ENCODE assay signal across 13 cellular contexts in genomic region chr3:39501982-39502837, GRCh38. TPM values are rescaled to one million over a fixed set of nuclear protein-coding genes. Genes with fewer than 3 reads are reported as not detected.
A peak's percentile ranks its signal among the peaks of the same experiment; 100 is the strongest.
DNase-seq lines count a peak whose midpoint lies in the region; ATAC-seq and TF ChIP-seq lines count a peak whose summit lies in the region.
"Had no signal": no experiment of that assay in that cellular context is flagged by ENCODE, and none has a peak within 500 bp of the region (broad histone marks: within the 10 kb centered on the region; RNA-seq: fewer than 3 reads in every experiment).

No MANE protein-coding gene starts in this region.

- CTCF ChIA-PET in SK-N-SH (lab: Yijun Ruan, JAX), result interaction anchor here (0.6 to 6.7 kb wide), 4 partner anchors 39 to 99 kb away, joined by 3 to 145 read pairs (median 3); no protein-coding TSS in a partner anchor

- H3K27ac ChIP-seq in H9 (ENCODE audit: insufficient read length, low read depth, low read length), result no peak overlapping the region
- no peak overlapping the region for H3K27ac ChIP-seq in SK-N-SH (ENCODE audit: low read depth in 2 of 2, low read length in 1 of 2)
- H3K27ac ChIP-seq in foreskin keratinocyte, result no peak overlapping the region

- no peak overlapping the region for H2BK20ac ChIP-seq in H9 (ENCODE audit: low read depth, low read length, poor library complexity, severe bottlenecking)

- H2AFZ ChIP-seq in H9 (ENCODE audit: low read length), result no peak overlapping the region
- H2AFZ ChIP-seq in SK-N-SH (ENCODE audit: low read depth), result 0 out of 2 replicates have a peak overlapping the region, but pooled peaks have one; percentile 35

- H3K4ac ChIP-seq in H9 (ENCODE audit: low read depth, low read length), result no peak overlapping the region

- H3K4me1 Mint-ChIP-seq in H9, result peaks cover 4 to 5% of the 10 kb centered on the region in 2 experiments
- H3K4me1 Mint-ChIP-seq: activated naive CD4-positive, alpha-beta T cell treated with anti-CD3 and anti-CD28 coated beads, Interleukin-2, amount 50 U/mL, for 24 hours had no signal

- H3K9me3 Mint-ChIP-seq in H9, result no peaks in the 10 kb centered on the region; a peak in 1 of 5 replicates
- H3K9me3 Mint-ChIP-seq: activated naive CD4-positive, alpha-beta T cell treated with anti-CD3 and anti-CD28 coated beads, Interleukin-2, amount 50 U/mL, for 24 hours had no signal

- peak overlapping the region; percentile 57 for H3K18ac ChIP-seq in H9 (ENCODE audit: insufficient read length, low read depth, low read length)

- no peaks in the 10 kb centered on the region for H3K79me2 ChIP-seq in H9 (ENCODE audit: insufficient read depth, low read length)
- H3K79me2 ChIP-seq in SK-N-SH (ENCODE audit: insufficient read depth), result no peaks in the 10 kb centered on the region

- H2BK15ac ChIP-seq in H9 (ENCODE audit: low read depth, low read length), result no peak overlapping the region

- H3K36me3 ChIP-seq in SK-N-SH (replicated peaks in 1 of 2; ENCODE audit: control insufficient read depth in 1 of 2, insufficient read depth in 2 of 2, low read length in 1 of 2), result no peaks in the 10 kb centered on the region

- TF ChIP-seq EP300 in SK-N-SH (IDR thresholded peaks at IDR 0.05; ENCODE audit: borderline replicate concordance in 1 of 2, low read depth in 1 of 2, low read length in 1 of 2), result no peak

- POLR2A ChIA-PET in SK-N-SH (lab: Yijun Ruan, JAX), result no interaction called here

- H3F3A ChIP-seq in SK-N-SH (replicated peaks; ENCODE audit: insufficient read depth), result no peaks in the 10 kb centered on the region

- no peaks in the 10 kb centered on the region for H3K23me2 ChIP-seq in H9 (ENCODE audit: insufficient read length, low read depth, low read length, poor library complexity, severe bottlenecking)

- no peak for TF ChIP-seq RAD21 in SK-N-SH (IDR thresholded peaks at IDR 0.05; ENCODE audit: low read length)

- no peak overlapping the region for H3K9ac ChIP-seq in H9 (ENCODE audit: extremely low read depth, insufficient read length, low read length)
- no peak overlapping the region for H3K9ac ChIP-seq in SK-N-SH

- no peak overlapping the region for H3K27ac Mint-ChIP-seq in H9
- H3K27ac Mint-ChIP-seq: activated naive CD4-positive, alpha-beta T cell treated with anti-CD3 and anti-CD28 coated beads, Interleukin-2, amount 50 U/mL, for 24 hours; CD4-positive, CD25-positive, alpha-beta regulatory T cell had no signal

- no peaks in the 10 kb centered on the region for H4K20me1 ChIP-seq in H9 (ENCODE audit: control insufficient read depth, insufficient read depth, insufficient read length)
- H4K20me1 ChIP-seq in SK-N-SH (ENCODE audit: insufficient read depth), result no peaks in the 10 kb centered on the region

- H3K4me3 Mint-ChIP-seq in H9, result no peak overlapping the region
- H3K4me3 Mint-ChIP-seq: activated naive CD4-positive, alpha-beta T cell treated with anti-CD3 and anti-CD28 coated beads, Interleukin-2, amount 50 U/mL, for 24 hours; CD4-positive, CD25-positive, alpha-beta regulatory T cell; naive B cell had no signal

- no peak overlapping the region for H2BK12ac ChIP-seq in H9 (ENCODE audit: insufficient read length, low read depth, low read length)

- H3K27me3 Mint-ChIP-seq in H9 (ENCODE audit: low read depth), result peaks cover 18% of the 10 kb centered on the region

- H3K27me3 ChIP-seq in H9 (ENCODE audit: insufficient read depth, low read length) (peaks cover 11% of the 10 kb centered on the region), SK-N-SH (ENCODE audit: insufficient read depth) (peaks cover 33% of the 10 kb centered on the region), foreskin keratinocyte (peaks cover 77% of the 10 kb centered on the region)

- no peak overlapping the region for H3K14ac ChIP-seq in H9 (ENCODE audit: insufficient read depth, low read length)

- DNase-seq in H9, result no peak
- DNase-seq in SK-N-SH, result peak; percentile 76
- no peak for DNase-seq in foreskin keratinocyte
- peak; percentile 16 for DNase-seq in putamen (ENCODE audit: low spot score)
- DNase-seq in GM20000 (ENCODE audit: low spot score), result no peak
- DNase-seq: CD4-positive, CD25-positive, alpha-beta regulatory T cell; naive B cell; NCI-H1048; SHP77 treated with DMSO at 0.1 percent for 48 hours had no signal

- no peak overlapping the region for H2AK5ac ChIP-seq in H9 (ENCODE audit: insufficient read length, low read length)

- H3K4me2 ChIP-seq in H9 (ENCODE audit: insufficient read depth, insufficient read length, low read length) (no peak overlapping the region), SK-N-SH (peak overlapping the region; percentile 37)

- peak; percentile 20 for ATAC-seq in foreskin keratinocyte
- ATAC-seq in HG02588 (IDR thresholded peaks at IDR 0.05; ENCODE audit: unreplicated experiment), result no peak
- no peak for ATAC-seq in GM21737 (IDR thresholded peaks at IDR 0.05; ENCODE audit: unreplicated experiment)
- ATAC-seq in GM18870 (IDR thresholded peaks at IDR 0.05; ENCODE audit: unreplicated experiment), result no peak

- no peak overlapping the region for H4K5ac ChIP-seq in H9 (ENCODE audit: insufficient read length, low read depth, low read length)

- H3K23ac ChIP-seq in H9 (ENCODE audit: insufficient read length, low read depth, low read length), result no peak overlapping the region

- no peaks in the 10 kb centered on the region for H3K9me2 ChIP-seq in SK-N-SH

- H3K56ac ChIP-seq in H9 (ENCODE audit: insufficient read length, low read depth, low read length), result no peak overlapping the region

- WGBS in H9 (ENCODE audit: extremely low coverage, insufficient read length, low lambda C conversion rate), result no CpG with 5 or more reads among the region's 53 CpGs
- whole genome bisulfite sequencing in SK-N-SH (ENCODE audit: low lambda C conversion rate), result 12% methylated on average over 30 of the region's 53 CpGs

- peaks cover 8% of the 10 kb centered on the region for H3K4me1 ChIP-seq in H9 (ENCODE audit: insufficient read depth, low read length)
- H3K4me1 ChIP-seq in SK-N-SH (ENCODE audit: control insufficient read depth in 1 of 2, insufficient read depth in 2 of 2, low read depth in 1 of 2, low read length in 1 of 2), result peaks cover 0 to 9% of the 10 kb centered on the region in 2 experiments; a peak in 1 of 4 replicates
- no peaks in the 10 kb centered on the region for H3K4me1 ChIP-seq in foreskin keratinocyte

- H3K9me3 ChIP-seq in H9 (ENCODE audit: control insufficient read depth, low read depth, low read length) (no peaks in the 10 kb centered on the region), SK-N-SH (no peaks in the 10 kb centered on the region)

- no peak overlapping the region for H3T11ph ChIP-seq in H9 (ENCODE audit: low read length)

- H3K4me3 ChIP-seq in SK-N-SH (ENCODE audit: low read depth in 2 of 2, low read length in 1 of 2), result peak overlapping the region in 1 of 2 experiments; percentile 48; a peak in 2 of 4 replicates

- no peak for TF ChIP-seq CTCF in H9 (conservative IDR thresholded peaks at IDR 0.05)
- no peak for TF ChIP-seq CTCF in SK-N-SH (IDR thresholded peaks at IDR 0.05)
- TF ChIP-seq CTCF in foreskin keratinocyte (conservative IDR thresholded peaks at IDR 0.05), result no peak
- no peak for TF ChIP-seq CTCF in GM20000 (IDR thresholded peaks at IDR 0.05; ENCODE audit: extremely low read depth, missing control alignments)

- no peak overlapping the region for H2BK120ac ChIP-seq in H9 (ENCODE audit: low read depth, low read length, poor library complexity, severe bottlenecking)

- no peak overlapping the region for H2BK5ac ChIP-seq in H9 (ENCODE audit: insufficient read length, low read length)

- H4K8ac ChIP-seq in H9 (replicated peaks; ENCODE audit: insufficient read length, low read depth, low read length), result no peak overlapping the region

- H3K36me3 Mint-ChIP-seq in H9 (ENCODE audit: insufficient read depth in 1 of 3, low read depth in 3 of 3), result no peaks in the 10 kb centered on the region; a peak in 1 of 7 replicates
- H3K36me3 Mint-ChIP-seq: activated naive CD4-positive, alpha-beta T cell treated with anti-CD3 and anti-CD28 coated beads, Interleukin-2, amount 50 U/mL, for 24 hours; CD4-positive, CD25-positive, alpha-beta regulatory T cell had no signal

- H4K91ac ChIP-seq in H9 (ENCODE audit: insufficient read length, low read depth, low read length), result no peak overlapping the region

- H3K79me1 ChIP-seq in H9 (ENCODE audit: insufficient read depth, low read depth, low read length, poor library complexity, severe bottlenecking), result no peaks in the 10 kb centered on the region

TF ChIP-seq in SK-N-SH, 30 proteins besides CTCF, POLR2A, EP300 and RAD21:
- TF ChIP-seq JUND (IDR thresholded peaks at IDR 0.05) (no peak), MXI1 (IDR thresholded peaks at IDR 0.05; ENCODE audit: low read depth, low read length) (no peak)

RNA-seq across cellular contexts. Expression of gene MOBP, which starts 34.7 kb away (rescaled TPM):
- total RNA-seq in H9 (2021) (0.13 TPM in 1 of 2 replicates, not detected in the other), foreskin keratinocyte (not detected in 2 replicates)
- polyA plus RNA-seq in SK-N-SH (2012; rRNA removed) (not detected in 2 replicates), foreskin keratinocyte (not detected in 2 replicates)
- not detected in 2 replicates for polyA plus RNA-seq in SK-N-SH (2012; cell fraction: cytosol; rRNA removed)
- not detected in 2 replicates for polyA plus RNA-seq in SK-N-SH (2012; cell fraction: nucleus; rRNA removed)
- total RNA-seq: CD4-positive, CD25-positive, alpha-beta regulatory T cell had no signal
- polyA plus RNA-seq: CD4-positive, CD25-positive, alpha-beta regulatory T cell had no signal

Comparison
In these comparisons a context has a peak if more than half of its experiments do, and no peak if none do; other contexts are left out.
1. DNase-seq: peak in SK-N-SH (single experiment) and putamen (single experiment); none in H9 (single experiment), foreskin keratinocyte (0 of 2) and GM20000 (single experiment).